ENCODE assay signal across 8 cellular contexts in genomic region chr9:126722252-126722921, GRCh38.
DNase-seq lines count a peak whose midpoint lies in the region; ATAC-seq and TF ChIP-seq lines count a peak whose summit lies in the region.

No MANE protein-coding gene starts in this region.

- DNase-seq in A172 (ENCODE audit: low spot score) (peak; percentile 90), epithelial cell of proximal tubule (ENCODE audit: low read depth) (no peak), natural killer cell (peak; percentile 83)
- peak; percentile 45 for DNase-seq in NK-92 treated with Interleukin-12 subunit alpha and Interleukin-12 subunit beta, amount 100 ng/mL, for 24 hours (lab: John Stamatoyannopoulos, UW)
- DNase-seq in activated CD8-positive, alpha-beta memory T cell treated with anti-CD3 and anti-CD28 coated beads, Interleukin-2, amount 50 U/mL, for 4 hours = peak; percentile 94
- peak; percentile 70 to 88 (median 83) for DNase-seq in stimulated activated naive CD4-positive, alpha-beta T cell (lab: John Stamatoyannopoulos, UW)

- peak overlapping the region; percentile 93 for H3K4me3 Mint-ChIP-seq in natural killer cell

- intact Hi-C loops in natural killer cell (cut with micrococcal nuclease) = loop anchor here (5.0 kb wide), 1 partner anchor 265 kb away; no protein-coding TSS in a partner anchor

- H3K4me3 ChIP-seq in epithelial cell of proximal tubule (ENCODE audit: low read depth, low read length) = peak overlapping the region; percentile 74

- no peaks in the 10 kb centered on the region for H3K27me3 Mint-ChIP-seq in natural killer cell (ENCODE audit: low read depth in 2 of 2)

- peaks cover 44 to 52% of the 10 kb centered on the region in 2 donors for H3K4me1 Mint-ChIP-seq in natural killer cell

- peak overlapping the region; percentile 97 for H3K27ac Mint-ChIP-seq in natural killer cell

- no peak for TF ChIP-seq CTCF in epithelial cell of proximal tubule (conservative IDR thresholded peaks at IDR 0.05; ENCODE audit: low read depth, low read length)
- no peak for TF ChIP-seq CTCF in natural killer cell (IDR thresholded peaks at IDR 0.05)

- peak; percentile 67 for ATAC-seq in GM18858 (IDR thresholded peaks at IDR 0.05; ENCODE audit: unreplicated experiment)
- peak; percentile 59 for ATAC-seq in HG03097 (IDR thresholded peaks at IDR 0.05; ENCODE audit: low FRiP score, unreplicated experiment)
- ATAC-seq in natural killer cell = peak; percentile 66 to 86 (median 74)

- no peaks in the 10 kb centered on the region for H3K36me3 Mint-ChIP-seq in natural killer cell

- H3K9me3 Mint-ChIP-seq in natural killer cell = no peaks in the 10 kb centered on the region
